In genomic region chr4:152102184-152103000, GRCh38 we compare ENCODE assay signal across 1 cellular context.
TF ChIP-seq lines count a peak whose summit lies in the region.

No MANE protein-coding gene starts in this region.

TF ChIP-seq in WTC11, 78 proteins besides CTCF, POLR2A, EP300 and RAD21 (continued from another document):
- TF ChIP-seq ATF2 (CRISPR knock-in tag; IDR thresholded peaks at IDR 0.05; ENCODE audit: borderline replicate concordance, low read depth) = no peak
- no peak for TF ChIP-seq ZNF138 (CRISPR knock-in tag; conservative IDR thresholded peaks at IDR 0.05)
- no peak for TF ChIP-seq NR2C2 (CRISPR knock-in tag; IDR thresholded peaks at IDR 0.05)
- no peak for TF ChIP-seq STAT6 (CRISPR knock-in tag; conservative IDR thresholded peaks at IDR 0.05; ENCODE audit: low read depth)
- TF ChIP-seq NFATC4 (CRISPR knock-in tag; IDR thresholded peaks at IDR 0.05) = no peak
- TF ChIP-seq ZNF396 (CRISPR knock-in tag; IDR thresholded peaks at IDR 0.05; ENCODE audit: borderline replicate concordance) = no peak
- TF ChIP-seq ZNF317 (CRISPR knock-in tag; IDR thresholded peaks at IDR 0.05; ENCODE audit: borderline replicate concordance, low read depth) = no peak
- TF ChIP-seq KAT7 (CRISPR knock-in tag; IDR thresholded peaks at IDR 0.05; ENCODE audit: borderline replicate concordance) = no peak
- no peak for TF ChIP-seq CREM (CRISPR knock-in tag; IDR thresholded peaks at IDR 0.05)
TF ChIP-seq in WTC11: peak in this region for 0.
